In genomic region chr14:29390046-29390841, GRCh38 we compare ENCODE assay signal across 1 cellular context.
TF ChIP-seq lines count a peak whose summit lies in the region.

No MANE protein-coding gene starts in this region.

TF ChIP-seq in GM23338, 12 proteins besides CTCF, POLR2A, EP300 and RAD21 (continued from another document):
- TF ChIP-seq, protein P1, sequence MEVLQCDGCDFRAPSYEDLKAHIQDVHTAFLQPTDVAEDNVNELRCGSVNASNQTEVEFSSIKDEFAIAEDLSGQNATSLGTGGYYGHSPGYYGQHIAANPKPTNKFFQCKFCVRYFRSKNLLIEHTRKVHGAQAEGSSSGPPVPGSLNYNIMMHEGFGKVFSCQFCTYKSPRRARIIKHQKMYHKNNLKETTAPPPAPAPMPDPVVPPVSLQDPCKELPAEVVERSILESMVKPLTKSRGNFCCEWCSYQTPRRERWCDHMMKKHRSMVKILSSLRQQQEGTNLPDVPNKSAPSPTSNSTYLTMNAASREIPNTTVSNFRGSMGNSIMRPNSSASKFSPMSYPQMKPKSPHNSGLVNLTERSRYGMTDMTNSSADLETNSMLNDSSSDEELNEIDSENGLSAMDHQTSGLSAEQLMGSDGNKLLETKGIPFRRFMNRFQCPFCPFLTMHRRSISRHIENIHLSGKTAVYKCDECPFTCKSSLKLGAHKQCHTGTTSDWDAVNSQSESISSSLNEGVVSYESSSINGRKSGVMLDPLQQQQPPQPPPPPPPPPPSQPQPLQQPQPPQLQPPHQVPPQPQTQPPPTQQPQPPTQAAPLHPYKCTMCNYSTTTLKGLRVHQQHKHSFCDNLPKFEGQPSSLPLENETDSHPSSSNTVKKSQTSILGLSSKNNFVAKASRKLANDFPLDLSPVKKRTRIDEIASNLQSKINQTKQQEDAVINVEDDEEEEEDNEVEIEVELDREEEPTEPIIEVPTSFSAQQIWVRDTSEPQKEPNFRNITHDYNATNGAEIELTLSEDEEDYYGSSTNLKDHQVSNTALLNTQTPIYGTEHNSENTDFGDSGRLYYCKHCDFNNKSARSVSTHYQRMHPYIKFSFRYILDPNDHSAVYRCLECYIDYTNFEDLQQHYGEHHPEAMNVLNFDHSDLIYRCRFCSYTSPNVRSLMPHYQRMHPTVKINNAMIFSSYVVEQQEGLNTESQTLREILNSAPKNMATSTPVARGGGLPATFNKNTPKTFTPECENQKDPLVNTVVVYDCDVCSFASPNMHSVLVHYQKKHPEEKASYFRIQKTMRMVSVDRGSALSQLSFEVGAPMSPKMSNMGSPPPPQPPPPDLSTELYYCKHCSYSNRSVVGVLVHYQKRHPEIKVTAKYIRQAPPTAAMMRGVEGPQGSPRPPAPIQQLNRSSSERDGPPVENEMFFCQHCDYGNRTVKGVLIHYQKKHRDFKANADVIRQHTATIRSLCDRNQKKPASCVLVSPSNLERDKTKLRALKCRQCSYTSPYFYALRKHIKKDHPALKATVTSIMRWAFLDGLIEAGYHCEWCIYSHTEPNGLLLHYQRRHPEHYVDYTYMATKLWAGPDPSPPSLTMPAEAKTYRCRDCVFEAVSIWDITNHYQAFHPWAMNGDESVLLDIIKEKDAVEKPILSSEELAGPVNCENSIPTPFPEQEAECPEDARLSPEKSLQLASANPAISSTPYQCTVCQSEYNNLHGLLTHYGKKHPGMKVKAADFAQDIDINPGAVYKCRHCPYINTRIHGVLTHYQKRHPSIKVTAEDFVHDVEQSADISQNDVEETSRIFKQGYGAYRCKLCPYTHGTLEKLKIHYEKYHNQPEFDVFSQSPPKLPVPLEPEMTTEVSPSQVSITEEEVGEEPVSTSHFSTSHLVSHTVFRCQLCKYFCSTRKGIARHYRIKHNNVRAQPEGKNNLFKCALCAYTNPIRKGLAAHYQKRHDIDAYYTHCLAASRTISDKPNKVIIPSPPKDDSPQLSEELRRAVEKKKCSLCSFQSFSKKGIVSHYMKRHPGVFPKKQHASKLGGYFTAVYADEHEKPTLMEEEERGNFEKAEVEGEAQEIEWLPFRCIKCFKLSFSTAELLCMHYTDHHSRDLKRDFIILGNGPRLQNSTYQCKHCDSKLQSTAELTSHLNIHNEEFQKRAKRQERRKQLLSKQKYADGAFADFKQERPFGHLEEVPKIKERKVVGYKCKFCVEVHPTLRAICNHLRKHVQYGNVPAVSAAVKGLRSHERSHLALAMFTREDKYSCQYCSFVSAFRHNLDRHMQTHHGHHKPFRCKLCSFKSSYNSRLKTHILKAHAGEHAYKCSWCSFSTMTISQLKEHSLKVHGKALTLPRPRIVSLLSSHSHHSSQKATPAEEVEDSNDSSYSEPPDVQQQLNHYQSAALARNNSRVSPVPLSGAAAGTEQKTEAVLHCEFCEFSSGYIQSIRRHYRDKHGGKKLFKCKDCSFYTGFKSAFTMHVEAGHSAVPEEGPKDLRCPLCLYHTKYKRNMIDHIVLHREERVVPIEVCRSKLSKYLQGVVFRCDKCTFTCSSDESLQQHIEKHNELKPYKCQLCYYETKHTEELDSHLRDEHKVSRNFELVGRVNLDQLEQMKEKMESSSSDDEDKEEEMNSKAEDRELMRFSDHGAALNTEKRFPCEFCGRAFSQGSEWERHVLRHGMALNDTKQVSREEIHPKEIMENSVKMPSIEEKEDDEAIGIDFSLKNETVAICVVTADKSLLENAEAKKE (CRISPR knock-in tag; IDR thresholded peaks at IDR 0.05) = no peak
- TF ChIP-seq NANOG (IDR thresholded peaks at IDR 0.05; ENCODE audit: borderline replicate concordance) (no peak), EZH2 (IDR thresholded peaks at IDR 0.05; ENCODE audit: low read depth, unreplicated experiment) (no peak), EZH2phosphoT487 (IDR thresholded peaks at IDR 0.05; ENCODE audit: unreplicated experiment) (no peak), ZNF114 (CRISPR knock-in tag; IDR thresholded peaks at IDR 0.05) (no peak), POLR2AphosphoS5 (IDR thresholded peaks at IDR 0.05; ENCODE audit: low read depth) (no peak), JUNB (IDR thresholded peaks at IDR 0.05; ENCODE audit: unreplicated experiment) (no peak), STAT1 (IDR thresholded peaks at IDR 0.05; ENCODE audit: unreplicated experiment) (no peak), ZNF331 (CRISPR knock-in tag; IDR thresholded peaks at IDR 0.05; ENCODE audit: low read depth) (no peak)
- TF ChIP-seq, protein P2, sequence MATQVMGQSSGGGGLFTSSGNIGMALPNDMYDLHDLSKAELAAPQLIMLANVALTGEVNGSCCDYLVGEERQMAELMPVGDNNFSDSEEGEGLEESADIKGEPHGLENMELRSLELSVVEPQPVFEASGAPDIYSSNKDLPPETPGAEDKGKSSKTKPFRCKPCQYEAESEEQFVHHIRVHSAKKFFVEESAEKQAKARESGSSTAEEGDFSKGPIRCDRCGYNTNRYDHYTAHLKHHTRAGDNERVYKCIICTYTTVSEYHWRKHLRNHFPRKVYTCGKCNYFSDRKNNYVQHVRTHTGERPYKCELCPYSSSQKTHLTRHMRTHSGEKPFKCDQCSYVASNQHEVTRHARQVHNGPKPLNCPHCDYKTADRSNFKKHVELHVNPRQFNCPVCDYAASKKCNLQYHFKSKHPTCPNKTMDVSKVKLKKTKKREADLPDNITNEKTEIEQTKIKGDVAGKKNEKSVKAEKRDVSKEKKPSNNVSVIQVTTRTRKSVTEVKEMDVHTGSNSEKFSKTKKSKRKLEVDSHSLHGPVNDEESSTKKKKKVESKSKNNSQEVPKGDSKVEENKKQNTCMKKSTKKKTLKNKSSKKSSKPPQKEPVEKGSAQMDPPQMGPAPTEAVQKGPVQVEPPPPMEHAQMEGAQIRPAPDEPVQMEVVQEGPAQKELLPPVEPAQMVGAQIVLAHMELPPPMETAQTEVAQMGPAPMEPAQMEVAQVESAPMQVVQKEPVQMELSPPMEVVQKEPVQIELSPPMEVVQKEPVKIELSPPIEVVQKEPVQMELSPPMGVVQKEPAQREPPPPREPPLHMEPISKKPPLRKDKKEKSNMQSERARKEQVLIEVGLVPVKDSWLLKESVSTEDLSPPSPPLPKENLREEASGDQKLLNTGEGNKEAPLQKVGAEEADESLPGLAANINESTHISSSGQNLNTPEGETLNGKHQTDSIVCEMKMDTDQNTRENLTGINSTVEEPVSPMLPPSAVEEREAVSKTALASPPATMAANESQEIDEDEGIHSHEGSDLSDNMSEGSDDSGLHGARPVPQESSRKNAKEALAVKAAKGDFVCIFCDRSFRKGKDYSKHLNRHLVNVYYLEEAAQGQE (IDR thresholded peaks at IDR 0.05; ENCODE audit: unreplicated experiment) = no peak
- TF ChIP-seq, protein P3, sequence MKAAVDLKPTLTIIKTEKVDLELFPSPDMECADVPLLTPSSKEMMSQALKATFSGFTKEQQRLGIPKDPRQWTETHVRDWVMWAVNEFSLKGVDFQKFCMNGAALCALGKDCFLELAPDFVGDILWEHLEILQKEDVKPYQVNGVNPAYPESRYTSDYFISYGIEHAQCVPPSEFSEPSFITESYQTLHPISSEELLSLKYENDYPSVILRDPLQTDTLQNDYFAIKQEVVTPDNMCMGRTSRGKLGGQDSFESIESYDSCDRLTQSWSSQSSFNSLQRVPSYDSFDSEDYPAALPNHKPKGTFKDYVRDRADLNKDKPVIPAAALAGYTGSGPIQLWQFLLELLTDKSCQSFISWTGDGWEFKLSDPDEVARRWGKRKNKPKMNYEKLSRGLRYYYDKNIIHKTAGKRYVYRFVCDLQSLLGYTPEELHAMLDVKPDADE (IDR thresholded peaks at IDR 0.05) = no peak
TF ChIP-seq in GM23338: peak in this region for 0.
